In genomic region chr17:34259151-34259550, GRCh38 we compare ENCODE assay signal across 31 cellular contexts. TPM values are rescaled to one million over a fixed set of nuclear protein-coding genes. Genes with fewer than 3 reads are reported as not detected.
A peak's percentile ranks its signal among the peaks of the same experiment; 100 is the strongest.
DNase-seq lines count a peak whose midpoint lies in the region; ATAC-seq, FAIRE-seq and TF ChIP-seq lines count a peak whose summit lies in the region.
"Had no signal": no experiment of that assay in that cellular context is flagged by ENCODE, and none has a peak within 500 bp of the region (broad histone marks: within the 10 kb centered on the region; RNA-seq: fewer than 3 reads in every experiment).

No MANE protein-coding gene starts in this region.

- no peaks in the 10 kb centered on the region for H3K9me3 ChIP-seq in keratinocyte (ENCODE audit: control insufficient read depth, low read depth, low read length)
- H3K9me3 ChIP-seq: esophagus muscularis mucosa, left lung, right atrium auricular region had no signal

- no peaks in the 10 kb centered on the region for H3K9me1 ChIP-seq in keratinocyte (ENCODE audit: control insufficient read depth, extremely low read depth, insufficient read depth, low read length)

- H3K4me2 ChIP-seq in keratinocyte (ENCODE audit: control insufficient read depth, extremely low read depth, insufficient read depth, low read depth, low read length), result no peak overlapping the region

- H3K9ac ChIP-seq in keratinocyte (ENCODE audit: control insufficient read depth, extremely low read depth, insufficient read depth, low read length), result no peak overlapping the region

- H3K4me3 ChIP-seq in bronchial epithelial cell (ENCODE audit: low read depth, low read length) (no peak overlapping the region), keratinocyte (ENCODE audit: control insufficient read depth in 2 of 3, extremely low read depth in 1 of 3, insufficient read depth in 2 of 3, low read depth in 1 of 3, low read length in 3 of 3) (no peak overlapping the region)
- H3K4me3 ChIP-seq: esophagus muscularis mucosa, left lung, right atrium auricular region had no signal

- H3K4me1 ChIP-seq in keratinocyte (ENCODE audit: control insufficient read depth, extremely low read depth, insufficient read depth, low read length), result peaks cover 14% of the 10 kb centered on the region

- FAIRE-seq in bronchial epithelial cell (lab: Jason Lieb, UNC) (no peak), keratinocyte (lab: Jason Lieb, UNC) (peak; percentile 20)

- H3K27me3 ChIP-seq in bronchial epithelial cell (ENCODE audit: control insufficient read depth, insufficient read depth, low read length) (no peaks in the 10 kb centered on the region), keratinocyte (ENCODE audit: control insufficient read depth, extremely low read depth, insufficient read depth, low read length) (peaks cover 9% of the 10 kb centered on the region)
- H3K27me3 ChIP-seq: esophagus muscularis mucosa, left lung, right atrium auricular region had no signal

- H3K79me2 ChIP-seq in keratinocyte (ENCODE audit: control insufficient read depth, insufficient read depth, low read length), result no peaks in the 10 kb centered on the region

- intact Hi-C loops in left colon (cut with DNase I, micrococcal nuclease), result no loop called here

- H3K27ac Mint-ChIP-seq in HFFc6, result no peak overlapping the region; the same call in 1 of the 2 replicates
- H3K27ac Mint-ChIP-seq in stimulated activated effector memory CD8-positive, alpha-beta T cell treated with anti-CD3 and anti-CD28 coated beads, Interleukin-12 subunit alpha, Interleukin-12 subunit beta, amount 100 ng/mL, for 72 hours, result no peak overlapping the region
- H3K27ac Mint-ChIP-seq: activated CD4-positive, alpha-beta T cell treated with anti-CD3 and anti-CD28 coated beads, Interleukin-2, amount 10 ng/mL, durations not matched to agents 24 days and 14 days; activated naive CD4-positive, alpha-beta T cell treated with anti-CD3 and anti-CD28 coated beads, Interleukin-2, amount 50 U/mL, for 24 hours; activated T-helper 1 cell treated with anti-CD3 and anti-CD28 coated beads, Interleukin-12 subunit alpha, Interleukin-12 subunit beta, Interleukin-2, Interleukin-4 antibody, amounts not matched to agents 30 ng/mL and 10 ng/mL and 1 ng/mL, durations not matched to agents 14 hours and 24 hours and 36 hours; CD14-positive monocyte; effector memory CD8-positive, alpha-beta T cell; H9 had no signal

- H3K27me3 Mint-ChIP-seq in HFFc6 (ENCODE audit: insufficient read depth), result no peaks in the 10 kb centered on the region

- no peaks in the 10 kb centered on the region for H3K9me3 Mint-ChIP-seq in HFFc6
- no peaks in the 10 kb centered on the region for H3K9me3 Mint-ChIP-seq in stimulated activated effector memory CD8-positive, alpha-beta T cell treated with anti-CD3 and anti-CD28 coated beads, Interleukin-12 subunit alpha, Interleukin-12 subunit beta, amount 100 ng/mL, for 72 hours
- H3K9me3 Mint-ChIP-seq: activated CD4-positive, alpha-beta T cell treated with anti-CD3 and anti-CD28 coated beads, Interleukin-2, amount 10 ng/mL, durations not matched to agents 24 days and 14 days; activated naive CD4-positive, alpha-beta T cell treated with anti-CD3 and anti-CD28 coated beads, Interleukin-2, amount 50 U/mL, for 24 hours; activated T-helper 1 cell treated with anti-CD3 and anti-CD28 coated beads, Interleukin-12 subunit alpha, Interleukin-12 subunit beta, Interleukin-2, Interleukin-4 antibody, amounts not matched to agents 30 ng/mL and 10 ng/mL and 1 ng/mL, durations not matched to agents 14 hours and 24 hours and 36 hours; effector memory CD8-positive, alpha-beta T cell; H9 had no signal

- H3K4me1 Mint-ChIP-seq in HFFc6 (ENCODE audit: low read depth), result peaks cover 40% of the 10 kb centered on the region
- H3K4me1 Mint-ChIP-seq in stimulated activated effector memory CD8-positive, alpha-beta T cell treated with anti-CD3 and anti-CD28 coated beads, Interleukin-12 subunit alpha, Interleukin-12 subunit beta, amount 100 ng/mL, for 72 hours, result no peaks in the 10 kb centered on the region
- H3K4me1 Mint-ChIP-seq: activated naive CD4-positive, alpha-beta T cell treated with anti-CD3 and anti-CD28 coated beads, Interleukin-2, amount 50 U/mL, for 24 hours had no signal

- TF ChIP-seq CTCF in HFFc6 (IDR thresholded peaks at IDR 0.05) (no peak), bronchial epithelial cell (IDR thresholded peaks at IDR 0.05; ENCODE audit: insufficient read depth, low read length, severe bottlenecking) (no peak), keratinocyte (optimal IDR thresholded peaks at IDR 0.05 in 1 of 3, IDR thresholded peaks at IDR 0.05 in 1 of 3, conservative IDR thresholded peaks at IDR 0.05 in 1 of 3; ENCODE audit: extremely low read depth in 1 of 3, insufficient read depth in 2 of 3, low read length in 3 of 3) (no peak)

- no peaks in the 10 kb centered on the region for H4K20me1 ChIP-seq in keratinocyte (ENCODE audit: control insufficient read depth, extremely low read depth, insufficient read depth, low read length)

- H3K36me3 ChIP-seq in bronchial epithelial cell (ENCODE audit: control insufficient read depth, insufficient read depth, low read length) (no peaks in the 10 kb centered on the region), keratinocyte (ENCODE audit: control insufficient read depth in 2 of 2, extremely low read depth in 1 of 2, insufficient read depth in 2 of 2, low read length in 2 of 2) (no peaks in the 10 kb centered on the region)
- H3K36me3 ChIP-seq: esophagus muscularis mucosa, left lung, right atrium auricular region had no signal

- no peak overlapping the region for H2AFZ ChIP-seq in keratinocyte (ENCODE audit: control insufficient read depth, low read length)

- H3K36me3 Mint-ChIP-seq in HFFc6 (ENCODE audit: low read depth), result peaks cover 10% of the 10 kb centered on the region; the same call in 1 of the 2 replicates
- no peaks in the 10 kb centered on the region for H3K36me3 Mint-ChIP-seq in stimulated activated effector memory CD8-positive, alpha-beta T cell treated with anti-CD3 and anti-CD28 coated beads, Interleukin-12 subunit alpha, Interleukin-12 subunit beta, amount 100 ng/mL, for 72 hours
- H3K36me3 Mint-ChIP-seq: activated naive CD4-positive, alpha-beta T cell treated with anti-CD3 and anti-CD28 coated beads, Interleukin-2, amount 50 U/mL, for 24 hours; naive B cell had no signal

- H3K4me3 Mint-ChIP-seq in HFFc6, result no peak overlapping the region
- no peak overlapping the region for H3K4me3 Mint-ChIP-seq in stimulated activated effector memory CD8-positive, alpha-beta T cell treated with anti-CD3 and anti-CD28 coated beads, Interleukin-12 subunit alpha, Interleukin-12 subunit beta, amount 100 ng/mL, for 72 hours
- H3K4me3 Mint-ChIP-seq: activated CD4-positive, alpha-beta T cell treated with anti-CD3 and anti-CD28 coated beads, Interleukin-2, amount 10 ng/mL, durations not matched to agents 24 days and 14 days; activated naive CD4-positive, alpha-beta T cell treated with anti-CD3 and anti-CD28 coated beads, Interleukin-2, amount 50 U/mL, for 24 hours; activated T-helper 1 cell treated with anti-CD3 and anti-CD28 coated beads, Interleukin-12 subunit alpha, Interleukin-12 subunit beta, Interleukin-2, Interleukin-4 antibody, amounts not matched to agents 30 ng/mL and 10 ng/mL and 1 ng/mL, durations not matched to agents 14 hours and 24 hours and 36 hours; CD14-positive monocyte; effector memory CD8-positive, alpha-beta T cell; H9; naive B cell had no signal

- dilution Hi-C loops in keratinocyte (cut with MboI; ENCODE audit: extremely low pct_ligation_motif_present, low sequenced_read_pairs), result no loop called here

- ATAC-seq in stimulated activated effector memory CD8-positive, alpha-beta T cell treated with anti-CD3 and anti-CD28 coated beads, Interleukin-12 subunit alpha, Interleukin-12 subunit beta, amount 100 ng/mL, for 72 hours, result no peak
- ATAC-seq in left colon, result no peak
- ATAC-seq: effector memory CD8-positive, alpha-beta T cell; left lung had no signal

- DNase-seq in AG08395 (ENCODE audit: low spot score) (peak; percentile 56), HFFc6 (peak; percentile 27), bronchial epithelial cell (ENCODE audit: low read depth) (peak; percentile 11), keratinocyte (ENCODE audit: low read depth, low spot score) (no peak), NCI-H1417 treated with DMSO at 0.1 percent for 48 hours (lab: John Stamatoyannopoulos, UW) (no peak), T-helper 2 cell (no peak), left colon (no peak)
- no peak for DNase-seq in stimulated activated effector memory CD8-positive, alpha-beta T cell treated with anti-CD3 and anti-CD28 coated beads, Interleukin-12 subunit alpha, Interleukin-12 subunit beta, amount 100 ng/mL, for 72 hours (ENCODE audit: low spot score in 2 of 2)
- DNase-seq: ACHN; activated CD4-positive, alpha-beta T cell treated with anti-CD3 and anti-CD28 coated beads, Interleukin-2, amount 10 ng/mL, durations not matched to agents 24 days and 14 days; aorta; effector memory CD8-positive, alpha-beta T cell; H9; head of caudate nucleus; KG1; left lung; naive B cell; NCI-H1930; NCI-H2227 treated with DMSO at 0.1 percent for 48 hours; NCI-H82; occipital lobe; SHP77 had no signal

- no peak overlapping the region for H3K27ac ChIP-seq in keratinocyte (ENCODE audit: control insufficient read depth, insufficient read depth, low read length)
- H3K27ac ChIP-seq: left lung, right atrium auricular region had no signal

RNA-seq across cellular contexts. Expression of gene CCL2, which starts 4.1 kb away (rescaled TPM):
- total RNA-seq in HFFc6 (2021; fragmentation: NEBNext Ultra II Directional; extraction: Animal tissue kit (Norgen Biotek cat#: 25700)), result 10 to 100 TPM; 23.2 to 65.9 (median 30.1) TPM
- not detected in 2 replicates for total RNA-seq in bronchial epithelial cell
- 0.24 to 0.49 TPM in 2 of 3 replicates, not detected in the other for polyA plus RNA-seq in keratinocyte
- not detected for polyA plus RNA-seq in keratinocyte (2011; ENCODE audit: low read depth)
- 0.16 and 0.18 TPM in 2 replicates for polyA plus RNA-seq in keratinocyte (2011; cell fraction: cytosol; rRNA removed)
- 0.34 TPM in 1 of 2 replicates, not detected in the other for polyA plus RNA-seq in keratinocyte (2011; cell fraction: nucleus; rRNA removed)
- 0.16 TPM in 1 of 2 replicates, not detected in the other for polyA plus RNA-seq in keratinocyte (2012; ENCODE audit: low replicate concordance)
- polyA minus RNA-seq in keratinocyte, result not detected in 3 replicates
- polyA minus RNA-seq in keratinocyte (2011; cell fraction: cytosol; rRNA and poly(A)+ RNA removed), result not detected
- polyA minus RNA-seq in keratinocyte (2011; cell fraction: nucleus; rRNA and poly(A)+ RNA removed), result not detected in 2 replicates
- 10 to 100 TPM in 1 of 2 donors, 1 to 10 TPM in 1; 4.6 to 13.0 TPM for total RNA-seq in left colon
- total RNA-seq: HT-29, OCI-LY7 had no signal

RNA-seq across cellular contexts. Expression of gene CCL7, which starts 10.9 kb away (rescaled TPM):
- not detected for total RNA-seq in HFFc6 (2021; fragmentation: NEBNext Ultra II Directional; extraction: Animal tissue kit (Norgen Biotek cat#: 25700))
- not detected in 2 replicates for total RNA-seq in bronchial epithelial cell
- polyA plus RNA-seq in keratinocyte, result not detected in 3 replicates
- polyA plus RNA-seq in keratinocyte (2011; ENCODE audit: low read depth), result not detected
- polyA plus RNA-seq in keratinocyte (2011; cell fraction: cytosol; rRNA removed), result not detected in 2 replicates
- not detected in 2 replicates for polyA plus RNA-seq in keratinocyte (2011; cell fraction: nucleus; rRNA removed)
- polyA plus RNA-seq in keratinocyte (2012; ENCODE audit: low replicate concordance), result not detected in 2 replicates
- not detected in 3 replicates for polyA minus RNA-seq in keratinocyte
- polyA minus RNA-seq in keratinocyte (2011; cell fraction: cytosol; rRNA and poly(A)+ RNA removed), result not detected
- polyA minus RNA-seq in keratinocyte (2011; cell fraction: nucleus; rRNA and poly(A)+ RNA removed), result not detected in 2 replicates
- total RNA-seq in left colon, result not detected
- total RNA-seq: activated CD4-positive, alpha-beta T cell treated with anti-CD3 and anti-CD28 coated beads, Interleukin-2, amount 10 ng/mL, durations not matched to agents 24 days and 14 days; activated T-helper 1 cell treated with anti-CD3 and anti-CD28 coated beads, Interleukin-12 subunit alpha, Interleukin-12 subunit beta, Interleukin-2, Interleukin-4 antibody, amounts not matched to agents 30 ng/mL and 10 ng/mL and 1 ng/mL, durations not matched to agents 14 hours and 24 hours and 36 hours; aorta; cerebellum; H9; HT-29; occipital lobe; OCI-LY7; right atrium auricular region; ureter had no signal
- polyA plus RNA-seq: aorta had no signal

RNA-seq across cellular contexts. Expression of gene CCL11, which starts 26.4 kb away (rescaled TPM):
- total RNA-seq in HFFc6 (2021; fragmentation: NEBNext Ultra II Directional; extraction: Animal tissue kit (Norgen Biotek cat#: 25700)), result not detected
- total RNA-seq in bronchial epithelial cell (not detected in 2 replicates), left colon (1 to 10 TPM; 1.2 to 4.9 TPM)
- not detected in 3 replicates for polyA plus RNA-seq in keratinocyte
- polyA plus RNA-seq in keratinocyte (2011; ENCODE audit: low read depth), result not detected
- not detected in 2 replicates for polyA plus RNA-seq in keratinocyte (2011; cell fraction: cytosol; rRNA removed)
- polyA plus RNA-seq in keratinocyte (2011; cell fraction: nucleus; rRNA removed), result not detected in 2 replicates
- polyA plus RNA-seq in keratinocyte (2012; ENCODE audit: low replicate concordance), result not detected in 2 replicates
- not detected in 3 replicates for polyA minus RNA-seq in keratinocyte
- not detected for polyA minus RNA-seq in keratinocyte (2011; cell fraction: cytosol; rRNA and poly(A)+ RNA removed)
- polyA minus RNA-seq in keratinocyte (2011; cell fraction: nucleus; rRNA and poly(A)+ RNA removed), result not detected in 2 replicates
- total RNA-seq: activated CD4-positive, alpha-beta T cell treated with anti-CD3 and anti-CD28 coated beads, Interleukin-2, amount 10 ng/mL, durations not matched to agents 24 days and 14 days; activated T-helper 1 cell treated with anti-CD3 and anti-CD28 coated beads, Interleukin-12 subunit alpha, Interleukin-12 subunit beta, Interleukin-2, Interleukin-4 antibody, amounts not matched to agents 30 ng/mL and 10 ng/mL and 1 ng/mL, durations not matched to agents 14 hours and 24 hours and 36 hours; aorta; cerebellum; H9; HT-29; occipital lobe; OCI-LY7; ureter had no signal
- polyA plus RNA-seq: aorta, CD14-positive monocyte had no signal

Comparison
In these comparisons a context has a peak if more than half of its experiments do, and no peak if none do; other contexts are left out.
1. DNase-seq: peak in AG08395 (single experiment), HFFc6 (single experiment) and bronchial epithelial cell (single experiment); none in keratinocyte (single experiment), NCI-H1417 treated with DMSO at 0.1 percent for 48 hours (single experiment), stimulated activated effector memory CD8-positive, alpha-beta T cell treated with anti-CD3 and anti-CD28 coated beads, Interleukin-12 subunit alpha, Interleukin-12 subunit beta, amount 100 ng/mL, for 72 hours (0 of 2), T-helper 2 cell (0 of 5) and left colon (0 of 2).